Comparison of ENCODE assay signal across 10 cellular contexts in genomic region chr10:7045891-7046599, GRCh38.
DNase-seq lines count a peak whose midpoint lies in the region; ATAC-seq, FAIRE-seq and TF ChIP-seq lines count a peak whose summit lies in the region.
"Had no signal": no experiment of that assay in that cellular context is flagged by ENCODE, and none has a peak within 500 bp of the region (broad histone marks: within the 10 kb centered on the region; RNA-seq: fewer than 3 reads in every experiment).

No MANE protein-coding gene starts in this region.

- H3K36me3 Mint-ChIP-seq in central memory CD8-positive, alpha-beta T cell (ENCODE audit: insufficient read depth): peaks cover 3% of the 10 kb centered on the region

- TF ChIP-seq POLR2A in esophagus muscularis mucosa (IDR thresholded peaks at IDR 0.05; ENCODE audit: low read depth): no peak

- H3K27me3 ChIP-seq in osteoblast (ENCODE audit: insufficient read depth, low read length): no peaks in the 10 kb centered on the region
- H3K27me3 ChIP-seq in esophagus muscularis mucosa: no peaks in the 10 kb centered on the region

- H3K79me2 ChIP-seq in osteoblast (ENCODE audit: insufficient read depth, low read length): no peaks in the 10 kb centered on the region

- intact Hi-C loops in esophagus muscularis mucosa (cut with DNase I): no loop called here

- H3K4me3 Mint-ChIP-seq in central memory CD8-positive, alpha-beta T cell: peak overlapping the region; percentile 37

- H3K4me2 ChIP-seq in osteoblast (ENCODE audit: insufficient read depth, low read length): no peak overlapping the region

- peaks cover 5% of the 10 kb centered on the region for H3K9me3 Mint-ChIP-seq in central memory CD8-positive, alpha-beta T cell

- H3K27ac ChIP-seq in osteoblast (ENCODE audit: low read depth, low read length): no peak overlapping the region
- no peak overlapping the region for H3K27ac ChIP-seq in esophagus muscularis mucosa (replicated peaks in 1 of 4)

- in situ Hi-C loops in GM13977 (cut with MboI; ENCODE audit: low pct_unique_long_range_greater_than_20kb, low sequenced_read_pairs, unreplicated experiment): no loop called here

- no peak overlapping the region for H2AFZ ChIP-seq in osteoblast (ENCODE audit: low read length)

- TF ChIP-seq CTCF in GM12865 (IDR thresholded peaks at IDR 0.05; ENCODE audit: insufficient read depth, low read depth, low read length, missing control alignments) (no peak), GM13977 (IDR thresholded peaks at IDR 0.05; ENCODE audit: extremely low read depth, insufficient read depth, missing control alignments) (no peak), osteoblast (IDR thresholded peaks at IDR 0.05; ENCODE audit: extremely low read depth, low read depth, low read length) (no peak), esophagus muscularis mucosa (IDR thresholded peaks at IDR 0.05) (no peak)

- no peaks in the 10 kb centered on the region for H3K9me3 ChIP-seq in osteoblast (ENCODE audit: low read depth, low read length)
- H3K9me3 ChIP-seq in esophagus muscularis mucosa: no peaks in the 10 kb centered on the region

- ATAC-seq in GM21367 (IDR thresholded peaks at IDR 0.05; ENCODE audit: unreplicated experiment) (peak; percentile 85), HG03565 (IDR thresholded peaks at IDR 0.05; ENCODE audit: unreplicated experiment) (peak; percentile 67)
- ATAC-seq in central memory CD8-positive, alpha-beta T cell (replicated peaks; ENCODE audit: extremely low read depth, poor library complexity, severe bottlenecking): peak; percentile 88

- H4K20me1 ChIP-seq in osteoblast (ENCODE audit: insufficient read depth, low read length): no peaks in the 10 kb centered on the region

- H3K4me3 ChIP-seq in GM12865 (ENCODE audit: low read depth, low read length) (no peak overlapping the region), osteoblast (ENCODE audit: insufficient read depth, low read length) (no peak overlapping the region), esophagus muscularis mucosa (no peak overlapping the region)

- TF ChIP-seq EP300 in esophagus muscularis mucosa (IDR thresholded peaks at IDR 0.05): no peak

- WGBS in esophagus muscularis mucosa: 78% methylated on average over 4 of the region's 4 CpGs

- H3K27me3 Mint-ChIP-seq in central memory CD8-positive, alpha-beta T cell: no peaks in the 10 kb centered on the region

- peak overlapping the region; percentile 22 for H3K27ac Mint-ChIP-seq in central memory CD8-positive, alpha-beta T cell (ENCODE audit: low read depth)
- H3K27ac Mint-ChIP-seq: IgD-negative memory B cell had no signal

- no peaks in the 10 kb centered on the region for H3K4me1 ChIP-seq in osteoblast (ENCODE audit: insufficient read depth, low read length)
- no peaks in the 10 kb centered on the region for H3K4me1 ChIP-seq in esophagus muscularis mucosa

- peaks cover 65% of the 10 kb centered on the region for H3K4me1 Mint-ChIP-seq in central memory CD8-positive, alpha-beta T cell

- FAIRE-seq in urothelium cell line (lab: Jason Lieb, UNC): no peak

- DNase-seq in GM12865 (ENCODE audit: low read depth) (peak; percentile 80), GM13977 (ENCODE audit: low spot score) (no peak), osteoblast (ENCODE audit: insufficient read length, low spot score, missing footprints) (no peak), esophagus muscularis mucosa (ENCODE audit: extremely low spot score) (no peak), urothelium cell line (ENCODE audit: low spot score) (no peak)
- DNase-seq in central memory CD8-positive, alpha-beta T cell (ENCODE audit: low spot score in 2 of 2): peak in 1 of 2 donors; percentile 40
- DNase-seq: activated CD4-positive, alpha-beta T cell treated with anti-CD3 and anti-CD28 coated beads for 4 hours had no signal

- H3K36me3 ChIP-seq in osteoblast (ENCODE audit: insufficient read depth, low read length): no peaks in the 10 kb centered on the region
- no peaks in the 10 kb centered on the region for H3K36me3 ChIP-seq in esophagus muscularis mucosa
